10 cellular contexts compared by ENCODE assay signal in the genomic region with DNA sequence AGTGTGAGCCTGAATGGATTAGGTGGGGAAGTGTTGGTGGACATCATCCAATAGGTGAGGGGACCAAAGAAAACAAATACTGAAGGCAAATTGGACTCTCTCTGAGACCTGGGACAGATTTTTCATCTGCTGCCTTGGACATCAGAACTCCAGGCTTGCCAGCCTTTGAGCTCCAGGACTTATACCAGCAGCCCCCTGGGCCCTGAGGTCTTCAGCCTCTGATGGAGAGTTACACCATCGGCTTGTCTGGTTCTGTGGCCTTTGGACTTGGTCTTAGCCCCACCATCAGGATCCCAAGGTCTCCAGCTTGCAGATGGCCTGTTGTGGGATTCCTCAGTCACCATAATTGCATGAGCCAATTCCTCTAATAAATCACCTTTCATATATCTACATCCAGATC.
"Had no signal": no experiment of that assay in that cellular context is flagged by ENCODE, and none has a peak within 500 bp of the region (broad histone marks: within the 10 kb centered on the region; RNA-seq: fewer than 3 reads in every experiment).

No MANE protein-coding gene starts in this region.

- H3K9me3 ChIP-seq: HAP-1 had no signal

- H3K36me3 ChIP-seq: HAP-1 had no signal

- H3K9me3 Mint-ChIP-seq: GM23338, H9 had no signal

- H2AFZ ChIP-seq: GM23248, GM23338 had no signal

- DNase-seq: GM23248, GOT3, H7, H9, HCEC 1CT, HFFc6 had no signal

- H3K4me3 Mint-ChIP-seq: GM23338, H9, HFFc6 had no signal

- H3K4me2 ChIP-seq: GM23338 had no signal

- ATAC-seq: HCT116 had no signal

- H3K27ac ChIP-seq: GM23248 had no signal

- FAIRE-seq: H54 had no signal

- H3K27ac Mint-ChIP-seq: GM23338, H9, HFFc6 had no signal

- H3K9ac ChIP-seq: GM23248 had no signal

- H3K4me3 ChIP-seq: GM23248, GM23338, HAP-1 had no signal

- H3K4me1 ChIP-seq: HAP-1 had no signal
